Comparison of ENCODE assay signal across 30 cellular contexts in genomic region chr2:211486-212184, GRCh38. TPM values are rescaled to one million over a fixed set of nuclear protein-coding genes. Genes with fewer than 3 reads are reported as not detected.
DNase-seq lines count a peak whose midpoint lies in the region; ATAC-seq, FAIRE-seq and TF ChIP-seq lines count a peak whose summit lies in the region.
"Had no signal": no experiment of that assay in that cellular context is flagged by ENCODE, and none has a peak within 500 bp of the region (broad histone marks: within the 10 kb centered on the region; RNA-seq: fewer than 3 reads in every experiment).

No MANE protein-coding gene starts in this region.

- no peak overlapping the region for H3K4me2 ChIP-seq in PC-9
- H3K4me2 ChIP-seq: A549; BLaER1; BLaER1 treated with 17β-estradiol and CSF1 and Interleukin-3, amounts not matched to agents 10 nM and 100 nM had no signal

- H3K27me3 ChIP-seq in body of pancreas = no peaks in the 10 kb centered on the region
- H3K27me3 ChIP-seq in pancreas = no peaks in the 10 kb centered on the region
- peaks cover 7% of the 10 kb centered on the region; the same call in 1 of the 2 replicates for H3K27me3 ChIP-seq in PC-9 (ENCODE audit: insufficient read depth, low read depth)
- H3K27me3 ChIP-seq: BE2C; BLaER1; BLaER1 treated with 17β-estradiol and CSF1 and Interleukin-3, amounts not matched to agents 10 nM and 100 nM had no signal

- peaks cover 2% of the 10 kb centered on the region; the same call in 1 of the 2 replicates for H3F3A ChIP-seq in PC-9 (ENCODE audit: insufficient read depth, low read depth)

- H3K36me3 ChIP-seq in body of pancreas (replicated peaks in 1 of 2; ENCODE audit: insufficient read depth in 1 of 2, low read depth in 2 of 2) (no peaks in the 10 kb centered on the region), pancreas (no peaks in the 10 kb centered on the region), PC-9 (ENCODE audit: low read depth) (no peaks in the 10 kb centered on the region)
- H3K36me3 ChIP-seq: BE2C; BLaER1; BLaER1 treated with 17β-estradiol and CSF1 and Interleukin-3, amounts not matched to agents 10 nM and 100 nM had no signal

- H3K4me3 ChIP-seq in body of pancreas = no peak overlapping the region
- no peak overlapping the region for H3K4me3 ChIP-seq in pancreas
- no peak overlapping the region for H3K4me3 ChIP-seq in PC-9
- H3K4me3 ChIP-seq: A549; BLaER1; BLaER1 treated with 17β-estradiol and CSF1 and Interleukin-3, amounts not matched to agents 10 nM and 100 nM had no signal

- FAIRE-seq in pancreas (lab: Jason Lieb, UNC) = no peak
- FAIRE-seq: A204.1, A549, D721Med had no signal

- 38% methylated on average over 5 of the region's 5 CpGs for WGBS in body of pancreas, 2 donors
- 30 to 43% methylated on average over 5 of the region's 5 CpGs for WGBS in pancreas, 2 donors

- ATAC-seq in body of pancreas (peak; percentile 48), pancreas (peak; percentile 64 to 91 (median 74))
- ATAC-seq: CD8-positive, alpha-beta T cell had no signal

- H3K4me1 ChIP-seq in body of pancreas = peaks cover 7% of the 10 kb centered on the region
- H3K4me1 ChIP-seq in pancreas = peaks cover 0 to 6% (median 4%) of the 10 kb centered on the region in 3 donors
- no peaks in the 10 kb centered on the region for H3K4me1 ChIP-seq in PC-9 (replicated peaks; ENCODE audit: insufficient read depth)
- H3K4me1 ChIP-seq: A549, BE2C, BLaER1, Caco-2 had no signal

- H3K27ac ChIP-seq in body of pancreas = peak overlapping the region in 3 of 4 donors; percentile 33 to 59 (median 43)
- H3K27ac ChIP-seq in pancreas = peak overlapping the region in 3 of 4 donors; percentile 15 to 25 (median 19)
- H3K27ac ChIP-seq in PC-9 = no peak overlapping the region
- H3K27ac ChIP-seq: 22Rv1; A549; BLaER1; BLaER1 treated with 17β-estradiol and CSF1 and Interleukin-3, amounts not matched to agents 10 nM and 100 nM; C4-2B had no signal

- H3K9me3 ChIP-seq in body of pancreas (no peaks in the 10 kb centered on the region), pancreas (no peaks in the 10 kb centered on the region), PC-9 (ENCODE audit: insufficient read depth, low read depth) (no peaks in the 10 kb centered on the region)
- H3K9me3 ChIP-seq: BE2C had no signal

- CTCF ChIA-PET in PC-9 (lab: Charles Lee) = no interaction called here

- peak in 1 of 4 donors; percentile 24 for DNase-seq in body of pancreas
- DNase-seq in pancreas = no peak
- DNase-seq in stimulated activated CD8-positive, alpha-beta memory T cell treated with anti-CD3 and anti-CD28 coated beads, Interleukin-4, amount 100 ng/mL, for 48 hours = no peak
- no peak for DNase-seq in PC-9
- DNase-seq: ACHN; AML-193; BE2C; C1 segment of cervical spinal cord; Caco-2; Calu3; CD4-positive, alpha-beta memory T cell; CD4-positive, alpha-beta T cell; CD4-positive, CD25-positive, alpha-beta regulatory T cell; CD8-positive, alpha-beta memory T cell; CD8-positive, alpha-beta T cell; COR-L47; DMS 273 treated with DMSO at 0.1 percent for 48 hours; DMS153; DMS53; DMS79; DMS79 treated with DMSO at 0.1 percent for 48 hours; DND-41; EL had no signal

- no peaks in the 10 kb centered on the region for H4K20me1 ChIP-seq in PC-9 (ENCODE audit: insufficient read depth)
- H4K20me1 ChIP-seq: BLaER1; BLaER1 treated with 17β-estradiol and CSF1 and Interleukin-3, amounts not matched to agents 10 nM and 100 nM had no signal

- POLR2A ChIA-PET in PC-9 (lab: Charles Lee; ENCODE audit: unreplicated experiment) = no interaction called here

- H2AFZ ChIP-seq in PC-9 = no peak overlapping the region; the same call in 1 of the 2 replicates

- H3K79me2 ChIP-seq in PC-9 (ENCODE audit: low read depth) = no peaks in the 10 kb centered on the region

- BruUV-seq in PC-9 (replicated peaks; lab: Mats Ljungman, UMichigan) = no TSS peak

- intact Hi-C loops in body of pancreas (cut with DNase I) = no loop called here
- intact Hi-C loops in pancreas (cut with DNase I) = no loop called here
- intact Hi-C loops in PC-9 (cut with micrococcal nuclease; ENCODE audit: unreplicated experiment) = no loop called here

- TF ChIP-seq POLR2A in body of pancreas (IDR thresholded peaks at IDR 0.05) = no peak

- no peak for TF ChIP-seq CTCF in body of pancreas (IDR thresholded peaks at IDR 0.05)
- TF ChIP-seq CTCF in pancreas (IDR thresholded peaks at IDR 0.05) = no peak
- no peak for TF ChIP-seq CTCF in PC-9 (conservative IDR thresholded peaks at IDR 0.05)

- no peaks in the 10 kb centered on the region for H3K9me2 ChIP-seq in PC-9 (ENCODE audit: insufficient read depth)

RNA-seq across cellular contexts. Expression of gene SH3YL1, which starts 52.2 kb away (rescaled TPM):
- total RNA-seq in body of pancreas = 100 to 1,000 TPM; 159 to 162 TPM
- total RNA-seq in pancreas = 100 to 1,000 TPM in 4 of 6 donors, 10 to 100 TPM in 2; 63.7 to 134 (median 118) TPM
- polyA plus RNA-seq in pancreas = 100 to 1,000 TPM; 110 to 162 TPM
- 84.7 and 102 TPM in 2 replicates for total RNA-seq in PC-9 (2021)

RNA-seq across cellular contexts. Expression of gene ACP1, which starts 53.1 kb away (rescaled TPM):
- total RNA-seq in body of pancreas (10 to 100 TPM; 62.0 to 74.2 TPM), pancreas (10 to 100 TPM; 41.6 to 59.1 (median 45.3) TPM), PC-9 (2021) (115 and 116 TPM in 2 replicates)
- polyA plus RNA-seq in pancreas = 10 to 100 TPM; 34.9 to 74.2 TPM
